7 cellular contexts compared by ENCODE assay signal in the genomic region with DNA sequence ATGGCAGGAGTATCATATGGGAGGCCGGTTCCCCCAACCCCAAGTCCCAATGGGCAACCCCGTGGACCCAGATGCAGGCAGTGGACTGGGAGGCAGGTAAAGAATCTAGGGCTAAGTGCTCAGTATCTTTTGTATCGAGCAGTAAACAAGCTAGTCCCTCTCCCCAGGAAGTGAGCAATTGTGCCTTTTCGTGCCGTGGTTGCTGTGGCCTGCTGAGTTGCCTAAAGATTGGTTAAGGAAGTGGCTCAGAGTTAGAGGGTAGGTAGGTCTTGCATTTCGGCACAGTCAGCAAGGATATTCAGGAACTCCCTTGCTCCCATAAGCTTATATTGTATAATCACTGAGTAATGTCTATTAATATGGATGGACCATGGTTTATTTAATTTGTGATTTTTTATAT. TPM values are rescaled to one million over a fixed set of nuclear protein-coding genes. Genes with fewer than 3 reads are reported as not detected.
DNase-seq lines count a peak whose midpoint lies in the region; ATAC-seq, FAIRE-seq and TF ChIP-seq lines count a peak whose summit lies in the region.

No MANE protein-coding gene starts in this region.

- intact Hi-C loops in K562 (cut with micrococcal nuclease), result no loop called here

- 4% methylated on average over 6 of the region's 6 CpGs for WGBS in K562 (ENCODE audit: insufficient coverage, low coverage, missing lambda C conversion rate)

- peaks cover 3 to 5% of the 10 kb centered on the region in 2 experiments; a peak in 3 of 5 replicates for H3K4me1 ChIP-seq in K562 (replicated peaks in 1 of 2; ENCODE audit: control insufficient read depth in 2 of 2, insufficient read depth in 2 of 2, low read length in 2 of 2)

- no peak overlapping the region for H3K9ac ChIP-seq in K562 (ENCODE audit: insufficient read depth in 1 of 2, low read depth in 2 of 2, low read length in 2 of 2)

- TF ChIP-seq CTCF in K562 (IDR thresholded peaks at IDR 0.05 in 2 of 3, conservative IDR thresholded peaks at IDR 0.05 in 1 of 3; ENCODE audit: insufficient read depth in 2 of 3, low read depth in 1 of 3, low read length in 3 of 3), result no peak

- no peaks in the 10 kb centered on the region for H4K20me1 ChIP-seq in K562 (replicated peaks; ENCODE audit: control insufficient read depth, insufficient read depth, low read length)

- no peak for TF ChIP-seq EP300 in K562 (IDR thresholded peaks at IDR 0.05; ENCODE audit: low read length)

- FAIRE-seq in K562 (lab: Jason Lieb, UNC), result no peak

- BruUV-seq in K562 (replicated peaks; lab: Mats Ljungman, UMichigan), result no TSS peak

- peaks cover 6% of the 10 kb centered on the region; the same call in 1 of the 2 replicates for H3K9me3 ChIP-seq in K562 (replicated peaks; ENCODE audit: control insufficient read depth, insufficient read depth, low read depth, low read length)

- no peak overlapping the region for H3K4me2 ChIP-seq in K562 (ENCODE audit: insufficient read depth, low read length)

- ATAC-seq in K562, result peak; percentile 43
- no peak for ATAC-seq in GM21737 (IDR thresholded peaks at IDR 0.05; ENCODE audit: unreplicated experiment)
- ATAC-seq in HG02759 (IDR thresholded peaks at IDR 0.05; ENCODE audit: unreplicated experiment), result no peak

- peaks cover 2 to 14% of the 10 kb centered on the region in 2 experiments; a peak in 4 of 5 replicates for H3K27me3 ChIP-seq in K562 (ENCODE audit: control insufficient read depth in 2 of 2, insufficient read depth in 2 of 2, low read length in 2 of 2)

- in situ Hi-C loops in K562 (cut with MboI), result no loop called here

- no peak overlapping the region; the same call in 1 of the 2 replicates for H2AFZ ChIP-seq in K562 (ENCODE audit: low read depth, low read length)

- POLR2A ChIA-PET in K562 (lab: Yijun Ruan, JAX), result interaction anchor here (0.6 to 2.8 kb wide), 3 partner anchors 9 to 25 kb away, joined by 3 to 24 read pairs (median 12); a partner anchor contains a TSS

- CTCF ChIA-PET in K562 (lab: Yijun Ruan, JAX; ENCODE audit: low intra/inter-chr PET ratio), result no interaction called here

- no peaks in the 10 kb centered on the region for H3K79me2 ChIP-seq in K562 (ENCODE audit: control insufficient read depth, insufficient read depth, low read length)

- H3K9me1 ChIP-seq in K562 (ENCODE audit: control insufficient read depth, insufficient read depth, low read length), result no peaks in the 10 kb centered on the region

- DNase-seq in Kasumi-1 (lab: John Stamatoyannopoulos, UW), result peak; percentile 13 to 33
- DNase-seq in UCSD-AML1 (lab: John Stamatoyannopoulos, UW; ENCODE audit: unreplicated experiment), result peak; percentile 36
- DNase-seq in K562 (ENCODE audit: extremely low read depth in 1 of 4, low spot score in 3 of 4), result no peak
- DNase-seq in stimulated activated CD8-positive, alpha-beta memory T cell treated with anti-CD3 and anti-CD28 coated beads, Interleukin-7, amount 100 ng/mL, for 24 hours (ENCODE audit: low read depth), result peak; percentile 23
- DNase-seq in NCI-H748 (lab: John Stamatoyannopoulos, UW; ENCODE audit: unreplicated experiment), result no peak

- no peak overlapping the region for H3K27ac ChIP-seq in K562 (ENCODE audit: extremely low read depth, low read depth, low read length)

- TF ChIP-seq RAD21 in K562 (CRISPR knock-in tag; conservative IDR thresholded peaks at IDR 0.05 in 1 of 2, IDR thresholded peaks at IDR 0.05 in 1 of 2), result no peak

- H3K36me3 ChIP-seq in K562 (ENCODE audit: control insufficient read depth, insufficient read depth, low read length), result no peaks in the 10 kb centered on the region

- H3K4me3 ChIP-seq in K562, result no peak overlapping the region

- TF ChIP-seq POLR2A in K562 (conservative IDR thresholded peaks at IDR 0.05), result no peak

TF ChIP-seq in K562, 482 proteins besides CTCF, POLR2A, EP300 and RAD21:
- no peak for TF ChIP-seq SP1 (CRISPR knock-in tag; IDR thresholded peaks at IDR 0.05)
- peak; percentile 33; the same call in 1 of the 2 replicates for TF ChIP-seq ZNF316 (IDR thresholded peaks at IDR 0.05)

RNA-seq across cellular contexts. Expression of a gene that starts 1.3 kb away (rescaled TPM):
- 34.0 and 46.0 TPM in 2 replicates for total RNA-seq in K562 (2011; cell fraction: chromatin; rRNA removed; ENCODE audit: low replicate concordance)
- 2.8 and 5.4 TPM in 2 replicates for total RNA-seq in K562 (2011; cell fraction: nucleolus; rRNA removed)
- 5.0 and 10.5 TPM in 2 replicates for total RNA-seq in K562 (2011; cell fraction: nucleoplasm; rRNA removed)
- total RNA-seq in K562 (2014; rRNA removed), result 1.3 and 1.4 TPM in 2 replicates
- 3.9 and 4.2 TPM in 2 replicates for total RNA-seq in K562 (2014; rRNA removed; fragmentation: Illumina TruSeq; extraction: Trizol)
- 2.7 and 3.0 TPM in 2 replicates for total RNA-seq in K562 (2015; rRNA removed; fragmentation: Illumina TruSeq; extraction: Trizol)
- 2.8 and 2.9 TPM in 2 replicates for total RNA-seq in K562 (2021)
- 4.2 and 6.8 TPM in 2 replicates for polyA plus RNA-seq in K562 (2011; rRNA removed)
- 0.49 and 2.6 TPM in 2 replicates for polyA plus RNA-seq in K562 (2011; cell fraction: cytosol; rRNA removed)
- 13.0 and 21.6 TPM in 2 replicates for polyA plus RNA-seq in K562 (2011; cell fraction: nucleus; rRNA removed)
- 2.2 and 3.1 TPM in 2 replicates for polyA plus RNA-seq in K562 (2012)
- polyA plus RNA-seq in K562 (2014; fragmentation: Illumina TruSeq; extraction: Trizol), result 1.9 and 2.2 TPM in 2 replicates
- polyA plus RNA-seq in K562 (2014; fragmentation: Nextera tagmentation; extraction: Ambion mirVana), result 1 to 10 TPM; 1.2 to 1.3 TPM
- 2.5 and 4.0 TPM in 2 replicates for polyA plus RNA-seq in K562 (2014; rRNA removed)
- 12.4 and 32.0 TPM in 2 replicates for polyA minus RNA-seq in K562 (2011; rRNA and poly(A)+ RNA removed)
- polyA minus RNA-seq in K562 (2011; cell fraction: cytosol; rRNA and poly(A)+ RNA removed), result 1.4 and 2.3 TPM in 2 replicates
- 7.8 and 27.9 TPM in 2 replicates for polyA minus RNA-seq in K562 (2011; cell fraction: nucleus; rRNA and poly(A)+ RNA removed)

RNA-seq across cellular contexts. Expression of a gene that starts 10.9 kb away (rescaled TPM):
- 16.7 and 46.2 TPM in 2 replicates for total RNA-seq in K562 (2011; cell fraction: chromatin; rRNA removed; ENCODE audit: low replicate concordance)
- total RNA-seq in K562 (2011; cell fraction: nucleolus; rRNA removed), result 17.6 and 18.0 TPM in 2 replicates
- total RNA-seq in K562 (2011; cell fraction: nucleoplasm; rRNA removed), result 33.9 and 56.4 TPM in 2 replicates
- total RNA-seq in K562 (2014; rRNA removed), result 185 and 193 TPM in 2 replicates
- 268 and 311 TPM in 2 replicates for total RNA-seq in K562 (2014; rRNA removed; fragmentation: Illumina TruSeq; extraction: Trizol)
- 234 and 252 TPM in 2 replicates for total RNA-seq in K562 (2015; rRNA removed; fragmentation: Illumina TruSeq; extraction: Trizol)
- 171 and 173 TPM in 2 replicates for total RNA-seq in K562 (2021)
- 253 and 331 TPM in 2 replicates for polyA plus RNA-seq in K562 (2011; rRNA removed)
- polyA plus RNA-seq in K562 (2011; cell fraction: cytosol; rRNA removed), result 80.9 and 156 TPM in 2 replicates
- 32.5 and 59.8 TPM in 2 replicates for polyA plus RNA-seq in K562 (2011; cell fraction: nucleus; rRNA removed)
- 153 and 176 TPM in 2 replicates for polyA plus RNA-seq in K562 (2012)
- 239 and 261 TPM in 2 replicates for polyA plus RNA-seq in K562 (2014; fragmentation: Illumina TruSeq; extraction: Trizol)
- 100 to 1,000 TPM; 155 to 203 TPM for polyA plus RNA-seq in K562 (2014; fragmentation: Nextera tagmentation; extraction: Ambion mirVana)
- polyA plus RNA-seq in K562 (2014; rRNA removed), result 201 and 204 TPM in 2 replicates
- 172 and 181 TPM in 2 replicates for polyA minus RNA-seq in K562 (2011; rRNA and poly(A)+ RNA removed)
- 71.5 and 91.3 TPM in 2 replicates for polyA minus RNA-seq in K562 (2011; cell fraction: cytosol; rRNA and poly(A)+ RNA removed)
- 11.7 and 30.0 TPM in 2 replicates for polyA minus RNA-seq in K562 (2011; cell fraction: nucleus; rRNA and poly(A)+ RNA removed)

Comparison
In these comparisons a context has a peak if more than half of its experiments do, and no peak if none do; other contexts are left out.
1. DNase-seq: peak in Kasumi-1 (2 of 2), UCSD-AML1 (single experiment) and stimulated activated CD8-positive, alpha-beta memory T cell treated with anti-CD3 and anti-CD28 coated beads, Interleukin-7, amount 100 ng/mL, for 24 hours (single experiment); none in K562 (0 of 4) and NCI-H748 (single experiment).